1 cellular context compared by ENCODE assay signal in genomic region chr22:39144101-39144815, GRCh38.
TF ChIP-seq lines count a peak whose summit lies in the region.

No MANE protein-coding gene starts in this region.

TF ChIP-seq in GM12878, 131 proteins besides CTCF, POLR2A, EP300 and RAD21 (continued from another document):
- TF ChIP-seq ELK1 (IDR thresholded peaks at IDR 0.05; ENCODE audit: low read depth, low read length) (no peak), SMC3 (IDR thresholded peaks at IDR 0.05; ENCODE audit: borderline replicate concordance, low read length) (peak; percentile 19; the same call in 1 of the 2 replicates), IRF3 (IDR thresholded peaks at IDR 0.05) (no peak), SMAD1 (IDR thresholded peaks at IDR 0.05; ENCODE audit: low read depth, partially characterized antibody) (no peak), ATF2 (IDR thresholded peaks at IDR 0.05; ENCODE audit: low read length) (no peak), TBL1XR1 (IDR thresholded peaks at IDR 0.05; ENCODE audit: low read depth, low read length) (0 out of 2 replicates have a peak, but pooled peaks have one; percentile 65), ESRRA (IDR thresholded peaks at IDR 0.05; ENCODE audit: low read length) (no peak), CBX3 (IDR thresholded peaks at IDR 0.05; ENCODE audit: borderline replicate concordance, low read depth) (no peak), BACH1 (IDR thresholded peaks at IDR 0.05; ENCODE audit: borderline replicate concordance) (no peak), KDM1A (IDR thresholded peaks at IDR 0.05; ENCODE audit: borderline replicate concordance) (no peak), FOXM1 (IDR thresholded peaks at IDR 0.05; ENCODE audit: low read depth, low read length) (no peak), HDAC6 (IDR thresholded peaks at IDR 0.05; ENCODE audit: unreplicated experiment) (no peak), MTA3 (IDR thresholded peaks at IDR 0.05; ENCODE audit: borderline replicate concordance, low read length) (no peak), EED (IDR thresholded peaks at IDR 0.05; ENCODE audit: low read depth) (peak; percentile 80), YBX1 (IDR thresholded peaks at IDR 0.05) (no peak), SREBF2 (IDR thresholded peaks at IDR 0.05; ENCODE audit: low read length) (no peak), SRF (IDR thresholded peaks at IDR 0.05; ENCODE audit: low read depth in 2 of 2, low read length in 2 of 2) (no peak), EZH2 (IDR thresholded peaks at IDR 0.05; ENCODE audit: borderline replicate concordance, control insufficient read depth, low read depth, low read length) (no peak), SUZ12 (IDR thresholded peaks at IDR 0.05; ENCODE audit: unreplicated experiment) (no peak), MEF2A (IDR thresholded peaks at IDR 0.05; ENCODE audit: insufficient read depth, low read depth, low read length) (no peak), STAT3 (IDR thresholded peaks at IDR 0.05; ENCODE audit: low read depth, low read length) (no peak), NFIC (IDR thresholded peaks at IDR 0.05; ENCODE audit: low read depth, low read length) (peak; percentile 33; the same call in 1 of the 2 replicates), CHD4 (IDR thresholded peaks at IDR 0.05) (no peak), SIN3A (IDR thresholded peaks at IDR 0.05; ENCODE audit: low read depth, low read length) (no peak), IKZF2 (IDR thresholded peaks at IDR 0.05) (peak; percentile 62 to 74)
